Comparison of ENCODE assay signal across 8 cellular contexts in the genomic region with DNA sequence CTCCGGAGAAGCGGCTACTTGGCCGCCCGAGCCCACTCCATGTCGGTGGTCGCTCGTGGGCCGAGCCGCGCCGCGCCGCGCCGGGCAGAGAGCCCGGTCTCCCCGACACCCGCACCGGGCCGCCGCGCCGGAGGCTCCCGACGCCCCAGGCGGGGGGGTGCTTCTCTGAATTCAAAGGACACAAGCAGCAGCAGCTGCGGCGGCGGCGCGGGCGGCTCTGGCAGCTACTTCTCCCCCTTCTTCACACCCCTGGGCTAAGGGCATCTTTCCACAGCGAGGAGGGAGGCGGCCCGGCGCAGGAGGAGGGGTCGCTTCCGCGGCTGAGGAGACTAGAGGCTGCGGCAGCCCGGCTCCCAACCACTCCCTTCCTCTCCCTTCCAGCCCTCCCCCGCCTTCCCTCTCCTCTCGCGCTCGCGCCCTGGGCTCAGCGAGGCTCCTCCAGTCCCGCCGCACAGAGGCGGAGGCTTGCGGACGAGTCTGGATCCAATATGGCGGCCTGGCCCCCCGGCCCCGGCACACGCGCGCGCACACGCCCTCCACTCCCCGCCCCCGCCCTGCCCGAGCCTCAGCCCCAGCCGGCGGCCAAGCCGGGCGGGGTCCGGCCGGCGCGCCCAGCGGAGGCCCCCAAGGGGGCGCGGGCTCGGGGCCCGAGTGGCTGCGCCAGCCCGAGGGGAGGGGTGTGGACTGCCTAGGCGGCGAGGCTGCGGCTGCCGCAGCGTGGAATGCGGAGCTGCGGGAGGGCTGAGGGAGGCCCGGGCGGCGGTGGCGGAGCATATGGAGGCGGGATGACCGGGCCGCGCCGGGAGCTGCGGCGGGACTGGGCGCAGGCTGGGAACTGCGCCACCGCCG. TPM values are rescaled to one million over a fixed set of nuclear protein-coding genes. Genes with fewer than 3 reads are reported as not detected.
DNase-seq lines count a peak whose midpoint lies in the region; ATAC-seq and TF ChIP-seq lines count a peak whose summit lies in the region.

CDC42BPA (minus strand) TSS at position 490 of the 849 bp plus-strand sequence. CDS start 1,310 bp downstream, outside the sequence.

- peak within 1 kb of the TSS; percentile 91 to 97 (median 93) for H3K27ac ChIP-seq in esophagus squamous epithelium
- peak within 1 kb of the TSS; percentile 92 to 98 (median 96) for H3K27ac ChIP-seq in stomach

- TF ChIP-seq POLR2A in esophagus squamous epithelium (IDR thresholded peaks at IDR 0.05): peak in 2 of 4 donors; percentile 40
- peak in 1 of 4 donors; percentile 50 for TF ChIP-seq POLR2A in stomach (IDR thresholded peaks at IDR 0.05)

- peak within 1 kb of the TSS; percentile 73 to 95 (median 88) for H3K4me3 ChIP-seq in esophagus squamous epithelium
- peak within 1 kb of the TSS; percentile 65 for H3K4me3 ChIP-seq in mucosa of descending colon
- H3K4me3 ChIP-seq in stomach: peak within 1 kb of the TSS; percentile 75 to 87 (median 82)

- H3K9me3 ChIP-seq in esophagus squamous epithelium (no peaks in the 10 kb centered on the region), mucosa of descending colon (no peaks in the 10 kb centered on the region), stomach (no peaks in the 10 kb centered on the region)

- ATAC-seq in HG02884 (IDR thresholded peaks at IDR 0.05; ENCODE audit: unreplicated experiment): peak; percentile 46
- ATAC-seq in mucosa of descending colon: peak; percentile 79

- H3K4me1 ChIP-seq in esophagus squamous epithelium (peaks cover 0 to 44% (median 3%) of the 10 kb centered on the region in 3 donors), mucosa of descending colon (ENCODE audit: low read depth) (peaks cover 26% of the 10 kb centered on the region), stomach (peaks cover 8 to 35% (median 26%) of the 10 kb centered on the region in 4 donors)

- H3K36me3 ChIP-seq in esophagus squamous epithelium (no peaks in the 10 kb centered on the region), mucosa of descending colon (ENCODE audit: low read depth) (no peaks in the 10 kb centered on the region), stomach (no peaks in the 10 kb centered on the region)

- DNase-seq in ELR (ENCODE audit: low read depth): peak; percentile 91
- DNase-seq in NCI-H524 treated with DMSO at 0.1 percent for 48 hours (lab: John Stamatoyannopoulos, UW): peak; percentile 28
- DNase-seq in activated T-cell treated with anti-CD3 and anti-CD28 coated beads, Interleukin-2, amount 50 U/mL, for 1 hour: peak; percentile 29
- DNase-seq in esophagus squamous epithelium (lab: John Stamatoyannopoulos, UW): peak; percentile 7
- DNase-seq in mucosa of descending colon: peak; percentile 79 to 88 (median 86)
- peak; percentile 84 for DNase-seq in stomach
- DNase-seq in NOMO-1 treated with dmso at 0.1 percent for 144 hours (lab: John Stamatoyannopoulos, UW; ENCODE audit: unreplicated experiment): no peak

- intact Hi-C loops in esophagus squamous epithelium (cut with DNase I) (no loop called here), mucosa of descending colon (cut with DNase I, micrococcal nuclease) (no loop called here), stomach (cut with DNase I; ENCODE audit: low total_unique reads) (no loop called here)

- TF ChIP-seq CTCF in esophagus squamous epithelium (IDR thresholded peaks at IDR 0.05) (no peak), mucosa of descending colon (IDR thresholded peaks at IDR 0.05) (no peak), stomach (IDR thresholded peaks at IDR 0.05) (no peak)

- 0 to 6% methylated on average over 2 to 12 of the region's 100 CpGs for WGBS in esophagus squamous epithelium, 2 donors
- WGBS in stomach, 5 donors: 1 to 2% (median 2%) methylated on average over 24 to 99 of the region's 100 CpGs

- TF ChIP-seq EP300 in stomach (IDR thresholded peaks at IDR 0.05): no peak

- H3K27me3 ChIP-seq in esophagus squamous epithelium (peaks cover 0 to 3% (median 0%) of the 10 kb centered on the region in 4 donors), stomach (peaks cover 0 to 14% (median 0%) of the 10 kb centered on the region in 3 donors)

RNA-seq across cellular contexts. Expression of gene CDC42BPA, which starts in this region (rescaled TPM):
- total RNA-seq in esophagus squamous epithelium: 10 to 100 TPM in 3 of 4 donors, 1 to 10 TPM in 1; 4.3 to 33.6 (median 17.2) TPM
- total RNA-seq in mucosa of descending colon: 10 to 100 TPM; 32.6 to 70.7 (median 50.2) TPM
- 100 to 1,000 TPM in 2 of 5 donors, 10 to 100 TPM in 3; 57.1 to 198 (median 89.2) TPM for total RNA-seq in stomach
- polyA plus RNA-seq in stomach: 10 to 100 TPM in 1 of 3 donors, 1 to 10 TPM in 2; 6.2 to 11.6 (median 9.4) TPM
